ENCODE assay signal across 21 cellular contexts in genomic region chr11:45774023-45774655, GRCh38.
"Had no signal": no experiment of that assay in that cellular context is flagged by ENCODE, and none has a peak within 500 bp of the region (broad histone marks: within the 10 kb centered on the region; RNA-seq: fewer than 3 reads in every experiment).

No MANE protein-coding gene starts in this region.

- H3K36me3 Mint-ChIP-seq: activated naive CD8-positive, alpha-beta T cell treated with anti-CD3 and anti-CD28 coated beads, Interleukin-2, amount 10 ng/mL, durations not matched to agents 7 days and 5 days had no signal

- H2AFZ ChIP-seq: PC-9 had no signal

- H3K27ac ChIP-seq: adrenal gland, KMS-11, PC-9 had no signal

- H3K4me2 ChIP-seq: KMS-11, PC-9 had no signal

- H3K27me3 ChIP-seq: adrenal gland had no signal

- ATAC-seq: activated T-cell treated with anti-CD3 and anti-CD28 coated beads, Interleukin-2, amount 50 U/mL, for 72 hours had no signal

- H3K4me1 ChIP-seq: adrenal gland had no signal

- H3K4me3 ChIP-seq: adrenal gland, PC-9 had no signal

- H3K9ac ChIP-seq: KMS-11 had no signal

- H3K9me3 ChIP-seq: adrenal gland had no signal

- H3K4me3 Mint-ChIP-seq: activated B cell treated with CpG ODN at 0.5 μM for 24 hours; activated CD4-positive, alpha-beta memory T cell treated with anti-CD3 and anti-CD28 coated beads, Interleukin-2, amount 10 ng/mL, durations not matched to agents 7 days and 5 days; activated CD4-positive, alpha-beta T cell treated with anti-CD3 and anti-CD28 coated beads, Interleukin-2, amount 10 ng/mL, durations not matched to agents 7 days and 5 days; activated naive CD8-positive, alpha-beta T cell treated with anti-CD3 and anti-CD28 coated beads, Interleukin-2, amount 10 ng/mL, durations not matched to agents 7 days and 5 days; activated T-cell treated with anti-CD3 and anti-CD28 coated beads, Interleukin-2, amount 50 U/mL, for 72 hours had no signal

- DNase-seq: activated B cell treated with CpG ODN at 0.5 μM for 24 hours; activated CD4-positive, alpha-beta memory T cell treated with anti-CD3 and anti-CD28 coated beads, Interleukin-2, amount 10 ng/mL, durations not matched to agents 7 days and 5 days; activated CD4-positive, alpha-beta T cell treated with anti-CD3 and anti-CD28 coated beads, Interleukin-2, amount 10 ng/mL, durations not matched to agents 7 days and 5 days; activated CD8-positive, alpha-beta memory T cell treated with anti-CD3 and anti-CD28 coated beads, Interleukin-2, amount 50 U/mL, for 4 hours; activated naive CD4-positive, alpha-beta T cell treated with anti-CD3 and anti-CD28 coated beads, Interleukin-2, amount 50 U/mL, for 16 hours; activated naive CD8-positive, alpha-beta T cell treated with anti-CD3 and anti-CD28 coated beads, Interleukin-2, amount 10 ng/mL, durations not matched to agents 7 days and 5 days; activated T-cell treated with anti-CD3 and anti-CD28 coated beads, Interleukin-2, amount 50 U/mL, for 72 hours; anterior cingulate cortex; cerebellar nuclear complex; NCI-H1092; NCI-H1417; NCI-H1694; NCI-H2081; NCI-H510A treated with DMSO at 0.1 percent for 48 hours; NCI-H69; PC-9; SHP77 treated with DMSO at 0.1 percent for 48 hours; T-helper 2 cell; T1000 had no signal

- H3K27ac Mint-ChIP-seq: activated B cell treated with CpG ODN at 0.5 μM for 24 hours; activated CD4-positive, alpha-beta memory T cell treated with anti-CD3 and anti-CD28 coated beads, Interleukin-2, amount 10 ng/mL, durations not matched to agents 7 days and 5 days; activated CD4-positive, alpha-beta T cell treated with anti-CD3 and anti-CD28 coated beads, Interleukin-2, amount 10 ng/mL, durations not matched to agents 7 days and 5 days; activated naive CD8-positive, alpha-beta T cell treated with anti-CD3 and anti-CD28 coated beads, Interleukin-2, amount 10 ng/mL, durations not matched to agents 7 days and 5 days; activated T-cell treated with anti-CD3 and anti-CD28 coated beads, Interleukin-2, amount 50 U/mL, for 72 hours had no signal

- H3K36me3 ChIP-seq: adrenal gland had no signal
